Comparison of ENCODE assay signal across 8 cellular contexts in the genomic region with DNA sequence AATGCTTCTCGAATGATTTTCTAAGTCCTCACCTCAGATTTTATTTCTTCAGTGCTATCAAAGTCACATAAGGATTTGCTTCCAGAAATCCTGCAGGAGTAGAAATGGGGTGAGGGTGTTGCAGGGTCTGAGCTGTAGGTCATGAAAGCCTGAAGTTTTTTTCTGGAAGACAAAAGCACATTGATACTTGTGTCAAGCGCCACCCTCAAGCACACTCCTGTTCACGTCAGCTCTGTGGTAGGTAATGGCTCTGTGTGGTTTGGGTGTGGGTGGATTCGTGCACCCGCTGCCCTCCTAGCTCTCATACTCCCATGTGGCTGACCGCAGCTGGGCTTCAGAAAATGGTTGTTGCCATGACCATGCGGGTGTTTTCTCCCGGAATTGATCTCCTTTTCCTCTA. TPM values are rescaled to one million over a fixed set of nuclear protein-coding genes. Genes with fewer than 3 reads are reported as not detected.
DNase-seq lines count a peak whose midpoint lies in the region; ATAC-seq and TF ChIP-seq lines count a peak whose summit lies in the region.
"Had no signal": no experiment of that assay in that cellular context is flagged by ENCODE, and none has a peak within 500 bp of the region (broad histone marks: within the 10 kb centered on the region; RNA-seq: fewer than 3 reads in every experiment).

No MANE protein-coding gene starts in this region.

- H3K4me3 ChIP-seq in lung, result no peak overlapping the region
- peak overlapping the region; percentile 13 for H3K4me3 ChIP-seq in urinary bladder (ENCODE audit: low read depth, low read length)

- H3K36me3 ChIP-seq in lung (ENCODE audit: control insufficient read depth in 2 of 2, insufficient read depth in 2 of 2, low read length in 2 of 2) (no peaks in the 10 kb centered on the region), urinary bladder (ENCODE audit: insufficient read depth) (no peaks in the 10 kb centered on the region)

- TF ChIP-seq CTCF in lung (IDR thresholded peaks at IDR 0.05; ENCODE audit: control extremely low read depth, extremely low read depth), result no peak

- peak; percentile 59 for ATAC-seq in lung (ENCODE audit: insufficient read depth, low FRiP score)
- no peak for ATAC-seq in HG03442 (IDR thresholded peaks at IDR 0.05; ENCODE audit: unreplicated experiment)
- ATAC-seq in HG03460 (IDR thresholded peaks at IDR 0.05; ENCODE audit: unreplicated experiment), result no peak

- 63 to 79% methylated on average over 8 of the region's 8 CpGs for WGBS in lung, 2 donors
- WGBS in urinary bladder, result 59% methylated on average over 8 of the region's 8 CpGs

- H3K27me3 ChIP-seq in lung (ENCODE audit: control insufficient read depth, insufficient read depth), result no peaks in the 10 kb centered on the region

- H3K9me3 ChIP-seq in lung (ENCODE audit: control insufficient read depth in 2 of 2, insufficient read depth in 1 of 2, low read length in 1 of 2), result no peaks in the 10 kb centered on the region

- H3K4me1 ChIP-seq in lung (ENCODE audit: control insufficient read depth in 2 of 2, insufficient read depth in 2 of 2, low read length in 2 of 2) (peaks cover 0 to 6% of the 10 kb centered on the region in 2 donors), urinary bladder (ENCODE audit: insufficient read depth) (peaks cover 1% of the 10 kb centered on the region)

- H3K27ac ChIP-seq in caudate nucleus (ENCODE audit: low read depth, low read length), result peak overlapping the region; percentile 98
- H3K27ac ChIP-seq in lung (ENCODE audit: low read depth in 1 of 2, low read length in 1 of 2), result peak overlapping the region; percentile 78
- no peak overlapping the region for H3K27ac ChIP-seq in urinary bladder (ENCODE audit: low read depth)

- peak in 2 of 3 experiments; percentile 65 to 80 for DNase-seq in NCI-H1417 (lab: John Stamatoyannopoulos, UW)
- DNase-seq in caudate nucleus (lab: John Stamatoyannopoulos, UW), result peak in 39 of 61 donors; percentile 9 to 74 (median 38)
- no peak for DNase-seq in lung (ENCODE audit: low spot score)
- DNase-seq in stimulated activated CD4-positive, alpha-beta T cell treated with anti-CD3 and anti-CD28 coated beads, Interleukin-4, amount 100 ng/mL, for 24 hours, result no peak

RNA-seq across cellular contexts. Expression of a gene that starts 39.9 kb away (rescaled TPM):
- under 1 TPM in 1 of 2 donors, not detected in 1; 0.31 TPM for total RNA-seq in lung
- under 1 TPM; 0.02 to 0.22 TPM for polyA plus RNA-seq in lung
- 1.8 TPM for total RNA-seq in urinary bladder
- polyA plus RNA-seq in urinary bladder, result 1.2 TPM
- total RNA-seq: activated T-helper 2 cell treated with anti-CD3 and anti-CD28 coated beads, Interferon-gamma antibody, Interleukin-2, Interleukin-4, amounts not matched to agents 10 μg/mL and 5 μg/mL and 100 μg/mL, durations not matched to agents 14 hours and 24 hours and 36 hours had no signal

RNA-seq across cellular contexts. Expression of a gene that starts 59.8 kb away (rescaled TPM):
- total RNA-seq in lung (10 to 100 TPM; 24.4 to 26.5 TPM), urinary bladder (66.4 TPM)
- polyA plus RNA-seq in lung (1 to 10 TPM; 5.9 to 6.5 TPM), urinary bladder (5.6 TPM)

Comparison
In these comparisons a context has a peak if more than half of its experiments do, and no peak if none do; other contexts are left out.
1. DNase-seq: peak in NCI-H1417 (2 of 3) and caudate nucleus (39 of 61); none in lung (single experiment) and stimulated activated CD4-positive, alpha-beta T cell treated with anti-CD3 and anti-CD28 coated beads, Interleukin-4, amount 100 ng/mL, for 24 hours (single experiment).